17 cellular contexts compared by ENCODE assay signal in the genomic region with DNA sequence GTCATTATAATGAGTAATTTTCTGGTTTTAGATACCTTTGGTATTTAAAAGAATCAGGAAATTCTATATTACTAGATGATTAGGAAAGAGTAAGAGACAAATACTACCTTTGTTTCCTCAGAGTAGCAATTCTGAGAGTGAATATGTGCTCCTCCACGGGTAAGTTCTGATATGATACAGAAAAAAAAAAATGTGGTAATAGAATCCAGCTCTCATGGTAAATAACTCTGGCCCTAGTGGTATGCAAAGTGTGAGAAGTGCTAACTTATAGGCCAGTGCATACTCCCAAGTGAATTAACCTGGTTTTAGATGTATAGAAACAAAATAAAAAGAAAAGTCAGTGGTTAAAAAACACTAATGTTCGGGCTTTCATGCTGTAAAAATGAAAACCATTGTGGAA.
DNase-seq lines count a peak whose midpoint lies in the region; ATAC-seq and TF ChIP-seq lines count a peak whose summit lies in the region.
"Had no signal": no experiment of that assay in that cellular context is flagged by ENCODE, and none has a peak within 500 bp of the region (broad histone marks: within the 10 kb centered on the region; RNA-seq: fewer than 3 reads in every experiment).

No MANE protein-coding gene starts in this region.

- POLR2A ChIA-PET in WTC11 (lab: Charles Lee): no interaction called here

- no peak overlapping the region for H3K27ac ChIP-seq in OCI-LY3 (ENCODE audit: low read length)
- H3K27ac ChIP-seq: A549 had no signal

- H3K4me3 Mint-ChIP-seq in WTC11: no peak overlapping the region
- H3K4me3 Mint-ChIP-seq: CD14-positive monocyte; CD8-positive, alpha-beta T cell; IgD-negative memory B cell had no signal

- peaks cover 9% of the 10 kb centered on the region for H3K4me1 ChIP-seq in OCI-LY3 (ENCODE audit: low read length)

- no peaks in the 10 kb centered on the region for H4K20me1 ChIP-seq in OCI-LY3 (ENCODE audit: insufficient read depth, low read length)

- H3K9me3 Mint-ChIP-seq in WTC11: no peaks in the 10 kb centered on the region
- H3K9me3 Mint-ChIP-seq: CD14-positive monocyte, IgD-negative memory B cell had no signal

- no peaks in the 10 kb centered on the region for H3K36me3 Mint-ChIP-seq in WTC11
- H3K36me3 Mint-ChIP-seq: CD14-positive monocyte; CD8-positive, alpha-beta T cell; IgD-negative memory B cell had no signal

- no peak overlapping the region for H3K9ac ChIP-seq in OCI-LY3 (ENCODE audit: low read length)

- peak; percentile 48 for ATAC-seq in GM18520 (IDR thresholded peaks at IDR 0.05; ENCODE audit: unreplicated experiment)
- peak; percentile 95 for ATAC-seq in HG02610 (IDR thresholded peaks at IDR 0.05; ENCODE audit: unreplicated experiment)
- peak; percentile 52 for ATAC-seq in HG03432 (IDR thresholded peaks at IDR 0.05; ENCODE audit: unreplicated experiment)
- ATAC-seq in WTC11: no peak
- ATAC-seq: A549; CD8-positive, alpha-beta T cell; HCT116 had no signal

- no peaks in the 10 kb centered on the region for H3K27me3 ChIP-seq in OCI-LY3 (ENCODE audit: low read depth, low read length)

- no peak overlapping the region for H3K4me3 ChIP-seq in OCI-LY3 (ENCODE audit: low read length)
- H3K4me3 ChIP-seq: A549 had no signal

- H3K36me3 ChIP-seq in OCI-LY3 (replicated peaks; ENCODE audit: low read depth, low read length): no peaks in the 10 kb centered on the region

- peak overlapping the region; percentile 9 for H3K4me2 ChIP-seq in OCI-LY3 (ENCODE audit: low read length)
- H3K4me2 ChIP-seq: A549 had no signal

- H3K79me2 ChIP-seq in OCI-LY3 (ENCODE audit: low read length): no peaks in the 10 kb centered on the region

- no peak for TF ChIP-seq CTCF in OCI-LY3 (IDR thresholded peaks at IDR 0.05; ENCODE audit: low read depth, low read length)
- TF ChIP-seq CTCF in WTC11 (IDR thresholded peaks at IDR 0.05): no peak

- H3K27me3 Mint-ChIP-seq in WTC11 (ENCODE audit: low read depth): no peaks in the 10 kb centered on the region
- H3K27me3 Mint-ChIP-seq: IgD-negative memory B cell had no signal

- H2AFZ ChIP-seq in OCI-LY3 (ENCODE audit: low read depth, low read length): peak overlapping the region; percentile 59; the same call in 1 of the 2 replicates

- CTCF ChIA-PET in WTC11 (lab: Charles Lee): no interaction called here

- no peak overlapping the region for H3K27ac Mint-ChIP-seq in WTC11
- H3K27ac Mint-ChIP-seq: CD14-positive monocyte; CD8-positive, alpha-beta T cell; IgD-negative memory B cell had no signal

- H3K4me1 Mint-ChIP-seq in WTC11: no peaks in the 10 kb centered on the region
- H3K4me1 Mint-ChIP-seq: CD14-positive monocyte, IgD-negative memory B cell had no signal

- H3K9me3 ChIP-seq in OCI-LY3 (ENCODE audit: insufficient read depth, low read length): no peaks in the 10 kb centered on the region
- H3K9me3 ChIP-seq: A549, Caco-2 had no signal

- DNase-seq in globus pallidus (ENCODE audit: low spot score): no peak
- no peak for DNase-seq in occipital lobe (lab: John Stamatoyannopoulos, UW)
- no peak for DNase-seq in NOMO-1 treated with dmso at 0.1 percent for 144 hours (lab: John Stamatoyannopoulos, UW; ENCODE audit: unreplicated experiment)
- DNase-seq in WTC11 (ENCODE audit: low spot score): no peak
- DNase-seq: Caco-2; CD8-positive, alpha-beta T cell; DND-41; GDM1; KG1 had no signal

TF ChIP-seq in WTC11, 78 proteins besides CTCF, POLR2A, EP300 and RAD21:
- TF ChIP-seq RELA (CRISPR knock-in tag; IDR thresholded peaks at IDR 0.05; ENCODE audit: borderline replicate concordance): no peak
- TF ChIP-seq, protein P1, sequence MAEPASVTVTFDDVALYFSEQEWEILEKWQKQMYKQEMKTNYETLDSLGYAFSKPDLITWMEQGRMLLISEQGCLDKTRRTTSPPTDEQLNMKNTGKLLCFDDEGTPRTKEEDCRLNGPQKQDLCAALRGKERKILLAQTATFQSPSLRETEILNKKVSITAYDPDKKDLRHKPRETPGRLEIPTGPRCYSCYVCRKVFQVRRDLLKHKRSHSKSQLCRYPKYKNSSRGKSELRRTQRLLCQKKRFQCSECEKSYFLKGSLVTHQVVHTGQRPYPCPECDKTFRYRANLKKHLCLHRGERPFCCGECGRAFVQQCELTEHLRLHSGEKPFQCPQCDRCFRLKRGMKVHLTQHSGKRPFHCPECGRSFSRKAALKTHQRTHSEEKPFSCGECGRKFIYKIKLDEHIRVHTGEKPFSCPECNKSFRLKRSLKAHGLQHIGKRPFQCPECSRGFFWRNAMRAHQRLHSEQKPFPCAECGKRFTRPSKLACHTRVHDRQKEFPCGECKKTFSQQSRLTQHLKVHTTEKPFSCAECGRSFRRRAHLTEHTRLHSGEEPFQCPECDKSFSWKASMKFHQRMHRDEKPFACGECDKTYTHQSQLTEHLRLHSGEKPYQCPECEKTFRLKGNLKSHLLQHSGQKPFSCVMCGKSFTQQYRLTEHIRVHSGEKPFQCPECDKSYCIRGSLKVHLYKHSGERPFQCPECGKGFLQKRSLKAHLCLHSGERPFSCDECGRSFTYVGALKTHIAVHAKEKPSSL (CRISPR knock-in tag; conservative IDR thresholded peaks at IDR 0.05): no peak
- TF ChIP-seq NFYB (CRISPR knock-in tag; conservative IDR thresholded peaks at IDR 0.05; ENCODE audit: low read depth): no peak
- TF ChIP-seq GTF2I (CRISPR knock-in tag; conservative IDR thresholded peaks at IDR 0.05): no peak
- no peak for TF ChIP-seq CREM (CRISPR knock-in tag; IDR thresholded peaks at IDR 0.05)
- TF ChIP-seq, protein P2, sequence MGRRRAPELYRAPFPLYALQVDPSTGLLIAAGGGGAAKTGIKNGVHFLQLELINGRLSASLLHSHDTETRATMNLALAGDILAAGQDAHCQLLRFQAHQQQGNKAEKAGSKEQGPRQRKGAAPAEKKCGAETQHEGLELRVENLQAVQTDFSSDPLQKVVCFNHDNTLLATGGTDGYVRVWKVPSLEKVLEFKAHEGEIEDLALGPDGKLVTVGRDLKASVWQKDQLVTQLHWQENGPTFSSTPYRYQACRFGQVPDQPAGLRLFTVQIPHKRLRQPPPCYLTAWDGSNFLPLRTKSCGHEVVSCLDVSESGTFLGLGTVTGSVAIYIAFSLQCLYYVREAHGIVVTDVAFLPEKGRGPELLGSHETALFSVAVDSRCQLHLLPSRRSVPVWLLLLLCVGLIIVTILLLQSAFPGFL (CRISPR knock-in tag; IDR thresholded peaks at IDR 0.05; ENCODE audit: borderline replicate concordance): no peak
- TF ChIP-seq ZNF671 (CRISPR knock-in tag; IDR thresholded peaks at IDR 0.05): no peak
- no peak for TF ChIP-seq ZNF416 (CRISPR knock-in tag; IDR thresholded peaks at IDR 0.05)
- TF ChIP-seq PRRX2 (CRISPR knock-in tag; IDR thresholded peaks at IDR 0.05): no peak
- TF ChIP-seq, protein P3, sequence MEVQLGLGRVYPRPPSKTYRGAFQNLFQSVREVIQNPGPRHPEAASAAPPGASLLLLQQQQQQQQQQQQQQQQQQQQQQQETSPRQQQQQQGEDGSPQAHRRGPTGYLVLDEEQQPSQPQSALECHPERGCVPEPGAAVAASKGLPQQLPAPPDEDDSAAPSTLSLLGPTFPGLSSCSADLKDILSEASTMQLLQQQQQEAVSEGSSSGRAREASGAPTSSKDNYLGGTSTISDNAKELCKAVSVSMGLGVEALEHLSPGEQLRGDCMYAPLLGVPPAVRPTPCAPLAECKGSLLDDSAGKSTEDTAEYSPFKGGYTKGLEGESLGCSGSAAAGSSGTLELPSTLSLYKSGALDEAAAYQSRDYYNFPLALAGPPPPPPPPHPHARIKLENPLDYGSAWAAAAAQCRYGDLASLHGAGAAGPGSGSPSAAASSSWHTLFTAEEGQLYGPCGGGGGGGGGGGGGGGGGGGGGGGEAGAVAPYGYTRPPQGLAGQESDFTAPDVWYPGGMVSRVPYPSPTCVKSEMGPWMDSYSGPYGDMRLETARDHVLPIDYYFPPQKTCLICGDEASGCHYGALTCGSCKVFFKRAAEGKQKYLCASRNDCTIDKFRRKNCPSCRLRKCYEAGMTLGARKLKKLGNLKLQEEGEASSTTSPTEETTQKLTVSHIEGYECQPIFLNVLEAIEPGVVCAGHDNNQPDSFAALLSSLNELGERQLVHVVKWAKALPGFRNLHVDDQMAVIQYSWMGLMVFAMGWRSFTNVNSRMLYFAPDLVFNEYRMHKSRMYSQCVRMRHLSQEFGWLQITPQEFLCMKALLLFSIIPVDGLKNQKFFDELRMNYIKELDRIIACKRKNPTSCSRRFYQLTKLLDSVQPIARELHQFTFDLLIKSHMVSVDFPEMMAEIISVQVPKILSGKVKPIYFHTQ (CRISPR knock-in tag; IDR thresholded peaks at IDR 0.05): no peak
- TF ChIP-seq FOXP1 (CRISPR knock-in tag; IDR thresholded peaks at IDR 0.05; ENCODE audit: borderline replicate concordance): no peak
